ENCODE assay signal across 20 cellular contexts in the genomic region with DNA sequence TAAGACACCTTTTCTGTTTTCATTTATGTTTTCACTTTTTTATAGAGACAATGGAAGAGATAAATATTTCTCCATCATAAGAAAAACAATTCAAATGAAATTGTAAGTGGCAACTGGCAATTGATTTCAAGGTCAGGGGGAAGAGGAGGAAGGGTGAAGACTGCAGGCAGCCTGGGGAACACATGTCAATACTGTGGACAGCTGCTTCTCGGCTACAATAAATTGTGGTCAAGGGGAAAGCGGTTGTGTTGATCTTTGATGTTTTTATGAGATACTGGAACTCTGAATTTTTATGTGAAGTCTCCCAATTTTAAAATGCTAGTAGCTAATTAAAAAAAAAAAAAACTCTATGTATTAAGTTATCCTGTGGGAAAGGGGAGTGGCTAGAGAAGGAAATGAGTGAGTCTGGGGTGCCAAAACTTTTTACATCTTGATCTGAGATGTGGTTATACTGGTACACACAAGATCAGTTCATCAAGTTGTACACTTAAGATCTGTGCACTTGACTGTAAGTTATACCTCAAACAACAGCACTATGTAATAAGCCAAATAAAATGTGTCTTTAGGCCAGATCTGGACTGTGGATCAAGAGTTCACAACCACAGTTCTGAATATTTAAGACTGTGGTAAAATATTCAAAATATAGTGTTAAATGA.
"Had no signal": no experiment of that assay in that cellular context is flagged by ENCODE, and none has a peak within 500 bp of the region (broad histone marks: within the 10 kb centered on the region; RNA-seq: fewer than 3 reads in every experiment).

No MANE protein-coding gene starts in this region.

- DNase-seq: activated B cell treated with CpG ODN at 0.5 μM for 24 hours; activated CD4-positive, alpha-beta T cell treated with anti-CD3 and anti-CD28 coated beads for 36 hours; activated CD4-positive, alpha-beta T cell treated with anti-CD3 and anti-CD28 coated beads, Interleukin-2, amount 50 U/mL, for 4 hours; activated CD8-positive, alpha-beta memory T cell treated with anti-CD3 and anti-CD28 coated beads for 24 hours; activated CD8-positive, alpha-beta memory T cell treated with anti-CD3 and anti-CD28 coated beads, Interleukin-2, amount 50 U/mL, for 48 hours; activated naive CD4-positive, alpha-beta T cell treated with Interleukin-2 at 50 U/mL for 16 hours; activated naive CD8-positive, alpha-beta T cell treated with anti-CD3 and anti-CD28 coated beads, Interleukin-2, amount 10 ng/mL, durations not matched to agents 7 days and 5 days; activated T-cell treated with anti-CD3 and anti-CD28 coated beads, Interleukin-2, amount 50 U/mL, for 4 hours; amniotic stem cell; colonic mucosa; dorsolateral prefrontal cortex; effector memory CD8-positive, alpha-beta T cell; hippocampal formation; left cardiac atrium; posterior cingulate gyrus; stimulated activated CD4-positive, alpha-beta T cell treated with anti-CD3 and anti-CD28 coated beads, Interleukin-15, amount 100 ng/mL, for 24 hours; stimulated activated naive B cell treated with anti-CD40 and anti-IgM and Interleukin-4, amounts not matched to agents 10 μg/mL and 1 μg/mL and 100 μg/mL, for 72 hours; trophoblast cell; uterus had no signal

- ATAC-seq: activated CD4-positive, alpha-beta T cell treated with anti-CD3 and anti-CD28 coated beads for 36 hours; activated T-cell treated with anti-CD3 and anti-CD28 coated beads, Interleukin-2, amount 50 U/mL, for 4 hours; effector memory CD8-positive, alpha-beta T cell; left cardiac atrium; sciatic nerve; stimulated activated naive B cell treated with anti-CD40 and anti-IgM and Interleukin-4, amounts not matched to agents 10 μg/mL and 1 μg/mL and 100 μg/mL, for 72 hours had no signal
